ENCODE assay signal across 13 cellular contexts in the genomic region with DNA sequence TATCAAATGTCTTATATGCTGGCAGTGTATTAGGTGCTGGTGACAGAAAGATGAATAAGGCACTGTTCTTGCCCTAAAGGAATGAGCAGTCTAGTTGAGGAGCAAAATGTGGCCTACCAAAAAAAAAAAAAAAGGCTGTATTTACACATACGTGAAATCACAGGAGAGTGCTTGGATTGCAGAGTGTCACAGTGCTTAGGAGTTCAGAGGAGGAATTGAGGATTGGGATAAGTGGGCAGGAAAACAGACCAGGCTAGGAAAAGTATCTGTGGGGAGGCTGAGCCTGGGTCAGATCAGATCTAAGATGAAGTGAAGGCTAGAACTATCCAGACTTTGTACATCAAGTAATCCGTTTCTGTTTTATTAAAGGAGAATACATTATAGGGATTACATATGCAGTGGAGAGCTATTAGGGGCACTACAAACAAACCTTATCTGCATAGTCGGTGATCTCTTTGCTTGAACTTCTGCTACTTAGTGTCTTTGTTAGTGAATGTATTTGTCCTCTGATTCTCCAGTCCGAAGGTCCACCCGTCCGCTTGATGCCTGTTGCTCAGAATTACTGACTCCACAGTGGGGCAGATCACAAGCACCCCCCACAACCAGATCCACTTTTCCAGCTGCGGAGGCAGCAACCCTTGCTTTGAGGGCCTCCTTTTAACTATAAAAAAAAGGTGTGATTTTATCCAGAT.
"Had no signal": no experiment of that assay in that cellular context is flagged by ENCODE, and none has a peak within 500 bp of the region (broad histone marks: within the 10 kb centered on the region; RNA-seq: fewer than 3 reads in every experiment).

No MANE protein-coding gene starts in this region.

- ATAC-seq: left cardiac atrium had no signal

- H3K27ac Mint-ChIP-seq: activated naive CD4-positive, alpha-beta T cell treated with anti-CD3 and anti-CD28 coated beads, Interleukin-2, amount 50 U/mL, for 24 hours; T-helper 1 cell treated with Interleukin-12 subunit alpha and Interleukin-12 subunit beta and Interleukin-4 antibody, amounts not matched to agents 30 μg/mL and 1 μg/mL, for 36 hours had no signal

- DNase-seq: activated CD4-positive, alpha-beta T cell treated with anti-CD3 and anti-CD28 coated beads, Interleukin-2, amount 50 U/mL, for 4 hours; activated T-cell treated with anti-CD3 and anti-CD28 coated beads, Interleukin-2, amount 50 U/mL, for 1 hour; glutamatergic neuron; immature natural killer cell; left cardiac atrium; pancreas; retina had no signal

- H3K27me3 ChIP-seq: esophagus muscularis mucosa, pancreas, tibial nerve had no signal

- H3K9me3 Mint-ChIP-seq: activated naive CD4-positive, alpha-beta T cell treated with anti-CD3 and anti-CD28 coated beads, Interleukin-2, amount 50 U/mL, for 24 hours; brain; immature natural killer cell; T-helper 1 cell treated with Interleukin-12 subunit alpha and Interleukin-12 subunit beta and Interleukin-4 antibody, amounts not matched to agents 30 μg/mL and 1 μg/mL, for 36 hours had no signal

- H3K9me3 ChIP-seq: esophagus muscularis mucosa, pancreas, tibial nerve had no signal

- H3K4me3 Mint-ChIP-seq: activated naive CD4-positive, alpha-beta T cell treated with anti-CD3 and anti-CD28 coated beads, Interleukin-2, amount 50 U/mL, for 24 hours; brain; immature natural killer cell; T-helper 1 cell treated with Interleukin-12 subunit alpha and Interleukin-12 subunit beta and Interleukin-4 antibody, amounts not matched to agents 30 μg/mL and 1 μg/mL, for 36 hours had no signal

- H3K27me3 Mint-ChIP-seq: activated naive CD4-positive, alpha-beta T cell treated with anti-CD3 and anti-CD28 coated beads, Interleukin-2, amount 50 U/mL, for 24 hours; brain had no signal

- H3K27ac ChIP-seq: pancreas, tibial nerve had no signal

- H3K4me3 ChIP-seq: esophagus muscularis mucosa, pancreas, skin epidermis, tibial nerve had no signal
